8 cellular contexts compared by ENCODE assay signal in genomic region chr10:95289003-95289920, GRCh38. TPM values are rescaled to one million over a fixed set of nuclear protein-coding genes. Genes with fewer than 3 reads are reported as not detected.
DNase-seq lines count a peak whose midpoint lies in the region; ATAC-seq and TF ChIP-seq lines count a peak whose summit lies in the region.

No MANE protein-coding gene starts in this region.

- H4K91ac ChIP-seq in mesenchymal stem cell (ENCODE audit: low read length): no peak overlapping the region

- peak overlapping the region; percentile 76 for H2AK5ac ChIP-seq in mesenchymal stem cell (ENCODE audit: low read length, severe bottlenecking)

- H3K4me1 ChIP-seq in colonic mucosa: peaks cover 18% of the 10 kb centered on the region
- H3K4me1 ChIP-seq in mesenchymal stem cell (ENCODE audit: control insufficient read depth, insufficient read depth, low read depth, low read length): peaks cover 13% of the 10 kb centered on the region

- H4K8ac ChIP-seq in mesenchymal stem cell (ENCODE audit: low read length): no peak overlapping the region

- peak overlapping the region; percentile 14 to 94 for H2BK12ac ChIP-seq in mesenchymal stem cell (ENCODE audit: low read length in 2 of 2)

- no peaks in the 10 kb centered on the region for H3K36me3 ChIP-seq in colonic mucosa
- H3K36me3 ChIP-seq in mesenchymal stem cell (ENCODE audit: control insufficient read depth in 1 of 2, insufficient read depth in 2 of 2, low read depth in 1 of 2, low read length in 2 of 2): no peaks in the 10 kb centered on the region

- no peak for DNase-seq in GM13977 (ENCODE audit: low spot score)
- peak; percentile 77 for DNase-seq in NCI-H748 (lab: John Stamatoyannopoulos, UW; ENCODE audit: unreplicated experiment)
- peak; percentile 68 for DNase-seq in colonic mucosa
- peak; percentile 65 for DNase-seq in mesenchymal stem cell
- DNase-seq in GF-D8 (lab: John Stamatoyannopoulos, UW): no peak
- DNase-seq in Ammon's horn (ENCODE audit: low spot score): no peak
- no peak for DNase-seq in CD1c-positive myeloid dendritic cell (ENCODE audit: extremely low spot score)

- H3K27me3 ChIP-seq in colonic mucosa (no peaks in the 10 kb centered on the region), mesenchymal stem cell (ENCODE audit: control insufficient read depth in 1 of 2, insufficient read depth in 1 of 2, low read length in 2 of 2) (peaks cover 0 to 15% of the 10 kb centered on the region in 2 experiments)

- H3K18ac ChIP-seq in mesenchymal stem cell (ENCODE audit: low read depth in 1 of 2, low read length in 2 of 2): peak overlapping the region; percentile 23 to 66

- in situ Hi-C loops in GM13977 (cut with MboI; ENCODE audit: low pct_unique_long_range_greater_than_20kb, low sequenced_read_pairs, unreplicated experiment): no loop called here

- H2BK15ac ChIP-seq in mesenchymal stem cell (ENCODE audit: low read depth, poor library complexity, severe bottlenecking): no peak overlapping the region

- intact Hi-C loops in colonic mucosa (cut with DNase I): no loop called here

- H3K27ac ChIP-seq in colonic mucosa: peak overlapping the region; percentile 89
- H3K27ac ChIP-seq in mesenchymal stem cell (ENCODE audit: low read length, poor library complexity, severe bottlenecking): no peak overlapping the region

- H2BK5ac ChIP-seq in mesenchymal stem cell (ENCODE audit: low read depth, low read length, poor library complexity, severe bottlenecking): no peak overlapping the region

- H3K4ac ChIP-seq in mesenchymal stem cell (ENCODE audit: low read depth in 1 of 2, low read length in 2 of 2): peak overlapping the region; percentile 4 to 10

- H2AFZ ChIP-seq in mesenchymal stem cell (ENCODE audit: low read depth, low read length): no peak overlapping the region

- TF ChIP-seq CTCF in GM13977 (IDR thresholded peaks at IDR 0.05; ENCODE audit: extremely low read depth, insufficient read depth, missing control alignments) (peak; percentile 48), colonic mucosa (IDR thresholded peaks at IDR 0.05) (peak; percentile 22)

- H3K23ac ChIP-seq in mesenchymal stem cell (ENCODE audit: low read length in 2 of 2): no peak overlapping the region

- H3K9ac ChIP-seq in colonic mucosa (ENCODE audit: low read depth in 2 of 2, low read length in 2 of 2): peak overlapping the region; percentile 95 to 98
- H3K9ac ChIP-seq in mesenchymal stem cell (ENCODE audit: low read length): no peak overlapping the region

- peak overlapping the region; percentile 75 for H3K4me2 ChIP-seq in mesenchymal stem cell (ENCODE audit: low read length, poor library complexity, severe bottlenecking)

- no peaks in the 10 kb centered on the region for H3K9me3 ChIP-seq in colonic mucosa
- no peaks in the 10 kb centered on the region for H3K9me3 ChIP-seq in mesenchymal stem cell (ENCODE audit: control insufficient read depth, low read length)

- no peak for ATAC-seq in HG02884 (IDR thresholded peaks at IDR 0.05; ENCODE audit: unreplicated experiment)

- 43% methylated on average over 11 of the region's 12 CpGs for WGBS in mesenchymal stem cell

- H3K14ac ChIP-seq in mesenchymal stem cell (ENCODE audit: low read length in 2 of 2): peak overlapping the region in 1 of 2 experiments; percentile 71

- peaks cover 20% of the 10 kb centered on the region for H3K79me1 ChIP-seq in mesenchymal stem cell (replicated peaks; ENCODE audit: low read length, poor library complexity, severe bottlenecking)

- H3K4me3 ChIP-seq in colonic mucosa (peak overlapping the region; percentile 60), mesenchymal stem cell (ENCODE audit: insufficient read depth in 1 of 2, low read depth in 1 of 2, low read length in 2 of 2) (peak overlapping the region; percentile 74 to 85)

- peak overlapping the region; percentile 50 for H2BK120ac ChIP-seq in mesenchymal stem cell (ENCODE audit: low read depth, low read length)

RNA-seq across cellular contexts. Expression of gene PDLIM1, which starts 1.5 kb away (rescaled TPM):
- total RNA-seq in colonic mucosa: 100 to 1,000 TPM; 246 to 433 TPM
- polyA plus RNA-seq in mesenchymal stem cell (2013, experiment 1 of 2): 537 TPM
- polyA plus RNA-seq in mesenchymal stem cell (2013, experiment 2 of 2): 536 TPM

Comparison
In these comparisons a context has a peak if more than half of its experiments do, and no peak if none do; other contexts are left out.
1. DNase-seq: peak in NCI-H748 (single experiment), colonic mucosa (single experiment) and mesenchymal stem cell (single experiment); none in GM13977 (single experiment), GF-D8 (single experiment), Ammon's horn (single experiment) and CD1c-positive myeloid dendritic cell (single experiment).